10 cellular contexts compared by ENCODE assay signal in genomic region chr2:7057865-7058400, GRCh38.
DNase-seq lines count a peak whose midpoint lies in the region; ATAC-seq and TF ChIP-seq lines count a peak whose summit lies in the region.
"Had no signal": no experiment of that assay in that cellular context is flagged by ENCODE, and none has a peak within 500 bp of the region (broad histone marks: within the 10 kb centered on the region; RNA-seq: fewer than 3 reads in every experiment).

No MANE protein-coding gene starts in this region.

- TF ChIP-seq CTCF in OCI-LY3 (IDR thresholded peaks at IDR 0.05; ENCODE audit: low read depth, low read length) (no peak), mammary epithelial cell (conservative IDR thresholded peaks at IDR 0.05 in 1 of 2, IDR thresholded peaks at IDR 0.05 in 1 of 2; ENCODE audit: extremely low read depth in 1 of 2, insufficient read depth in 1 of 2, low read depth in 1 of 2, low read length in 2 of 2) (no peak), uterus (IDR thresholded peaks at IDR 0.05) (no peak), brain microvascular endothelial cell (IDR thresholded peaks at IDR 0.05; ENCODE audit: low read depth, low read length, missing control alignments) (no peak)

- TF ChIP-seq POLR2A in uterus (IDR thresholded peaks at IDR 0.05): no peak

- ATAC-seq in HG03354 (IDR thresholded peaks at IDR 0.05; ENCODE audit: poor library complexity, severe bottlenecking, unreplicated experiment): peak; percentile 84

- H3K4me3 ChIP-seq in OCI-LY3 (ENCODE audit: low read length) (peak overlapping the region; percentile 58), mammary epithelial cell (replicated peaks in 1 of 3; ENCODE audit: insufficient read depth in 1 of 3, low read depth in 2 of 3, low read length in 3 of 3) (no peak overlapping the region), uterus (no peak overlapping the region), brain microvascular endothelial cell (ENCODE audit: low read depth, low read length) (no peak overlapping the region)
- H3K4me3 ChIP-seq: ovary had no signal

- H3K4me2 ChIP-seq in OCI-LY3 (ENCODE audit: low read length): peak overlapping the region; percentile 84
- H3K4me2 ChIP-seq in mammary epithelial cell (ENCODE audit: insufficient read depth, low read depth, low read length): no peak overlapping the region

- peaks cover 34% of the 10 kb centered on the region for H3K4me1 Mint-ChIP-seq in activated naive CD4-positive, alpha-beta T cell treated with anti-CD3 and anti-CD28 coated beads, Interleukin-2, amount 10 ng/mL, durations not matched to agents 7 days and 5 days

- dilution Hi-C loops in mammary epithelial cell (cut with HindIII; ENCODE audit: low sequenced_read_pairs): no loop called here

- CTCF ChIA-PET in activated naive CD4-positive, alpha-beta T cell treated with anti-CD3 and anti-CD28 coated beads, Interleukin-2, amount 10 ng/mL, durations not matched to agents 7 days and 5 days (lab: Charles Lee): interaction anchor here (0.7 to 2.4 kb wide), 3 partner anchors 13 to 192 kb away, joined by 3 to 6 read pairs (median 3); partner anchors contain the start of gene CMPK2
- CTCF ChIA-PET in mammary epithelial cell (lab: Charles Lee; ENCODE audit: low non-redundant PET): no interaction called here

- DNase-seq in activated naive CD4-positive, alpha-beta T cell treated with anti-CD3 and anti-CD28 coated beads, Interleukin-2, amount 10 ng/mL, durations not matched to agents 7 days and 5 days: peak; percentile 34
- DNase-seq in activated naive CD4-positive, alpha-beta T cell (lab: John Stamatoyannopoulos, UW): no peak
- DNase-seq in mammary epithelial cell: no peak
- DNase-seq in uterus: no peak
- DNase-seq in brain microvascular endothelial cell: no peak
- no peak for DNase-seq in iPS-NIHi7 (ENCODE audit: extremely low spot score)
- DNase-seq: ovary had no signal

- peaks cover 31% of the 10 kb centered on the region for H3K36me3 Mint-ChIP-seq in activated naive CD4-positive, alpha-beta T cell treated with anti-CD3 and anti-CD28 coated beads, Interleukin-2, amount 10 ng/mL, durations not matched to agents 7 days and 5 days

- in situ Hi-C loops in mammary epithelial cell (cut with MboI; ENCODE audit: low sequenced_read_pairs in 2 of 2): no loop called here
- in situ Hi-C loops in brain microvascular endothelial cell (cut with HindIII; ENCODE audit: low pct_ligation_motif_present, low sequenced_read_pairs): no loop called here

- H4K20me1 ChIP-seq in OCI-LY3 (ENCODE audit: insufficient read depth, low read length): no peaks in the 10 kb centered on the region
- no peaks in the 10 kb centered on the region for H4K20me1 ChIP-seq in mammary epithelial cell (ENCODE audit: insufficient read depth, low read length)

- H3K79me2 ChIP-seq in OCI-LY3 (ENCODE audit: low read length): no peaks in the 10 kb centered on the region
- H3K79me2 ChIP-seq in mammary epithelial cell (ENCODE audit: insufficient read depth, low read length): no peaks in the 10 kb centered on the region

- H3K27ac ChIP-seq in OCI-LY3 (ENCODE audit: low read length) (peak overlapping the region; percentile 21; the same call in 1 of the 2 replicates), mammary epithelial cell (ENCODE audit: insufficient read depth, low read depth, low read length) (no peak overlapping the region), uterus (no peak overlapping the region), brain microvascular endothelial cell (no peak overlapping the region)
- H3K27ac ChIP-seq: ovary had no signal

- 58% methylated on average over 4 of the region's 4 CpGs for WGBS in mammary epithelial cell (ENCODE audit: low coverage, missing lambda C conversion rate)

- H3K27ac Mint-ChIP-seq in activated naive CD4-positive, alpha-beta T cell treated with anti-CD3 and anti-CD28 coated beads, Interleukin-2, amount 10 ng/mL, durations not matched to agents 7 days and 5 days: peak overlapping the region; percentile 77
- H3K27ac Mint-ChIP-seq: dendritic cell treated with granulocyte-macrophage colony-stimulating factor and Interleukin-4, amounts not matched to agents 40 ng/mL and 50 ng/mL, for 4 days had no signal

- no peak overlapping the region for H2AFZ ChIP-seq in OCI-LY3 (ENCODE audit: low read depth, low read length)
- H2AFZ ChIP-seq in mammary epithelial cell (ENCODE audit: low read depth, low read length): no peak overlapping the region

- no peaks in the 10 kb centered on the region for H3K27me3 Mint-ChIP-seq in activated naive CD4-positive, alpha-beta T cell treated with anti-CD3 and anti-CD28 coated beads, Interleukin-2, amount 10 ng/mL, durations not matched to agents 7 days and 5 days
- H3K27me3 Mint-ChIP-seq: dendritic cell treated with granulocyte-macrophage colony-stimulating factor and Interleukin-4, amounts not matched to agents 40 ng/mL and 50 ng/mL, for 4 days had no signal

- H3K36me3 ChIP-seq in OCI-LY3 (replicated peaks; ENCODE audit: low read depth, low read length) (no peaks in the 10 kb centered on the region), mammary epithelial cell (ENCODE audit: insufficient read depth, low read length) (no peaks in the 10 kb centered on the region), uterus (no peaks in the 10 kb centered on the region), brain microvascular endothelial cell (replicated peaks) (no peaks in the 10 kb centered on the region)
- H3K36me3 ChIP-seq: ovary had no signal

- no peak overlapping the region for H3K4me3 Mint-ChIP-seq in activated naive CD4-positive, alpha-beta T cell treated with anti-CD3 and anti-CD28 coated beads, Interleukin-2, amount 10 ng/mL, durations not matched to agents 7 days and 5 days
- H3K4me3 Mint-ChIP-seq: dendritic cell treated with granulocyte-macrophage colony-stimulating factor and Interleukin-4, amounts not matched to agents 40 ng/mL and 50 ng/mL, for 4 days had no signal

- H3K9ac ChIP-seq in OCI-LY3 (ENCODE audit: low read length) (no peak overlapping the region), mammary epithelial cell (ENCODE audit: insufficient read depth, low read length) (no peak overlapping the region)

- no TSS peak for BruUV-seq in mammary epithelial cell (replicated peaks; lab: Mats Ljungman, UMichigan)

- H3K4me1 ChIP-seq in OCI-LY3 (ENCODE audit: low read length) (peaks cover 19% of the 10 kb centered on the region), mammary epithelial cell (ENCODE audit: insufficient read depth, low read length) (no peaks in the 10 kb centered on the region), uterus (peaks cover 4 to 11% of the 10 kb centered on the region in 2 donors)

- H3K9me3 Mint-ChIP-seq in activated naive CD4-positive, alpha-beta T cell treated with anti-CD3 and anti-CD28 coated beads, Interleukin-2, amount 10 ng/mL, durations not matched to agents 7 days and 5 days: no peaks in the 10 kb centered on the region

- intact Hi-C loops in mammary epithelial cell (cut with micrococcal nuclease): no loop called here
- intact Hi-C loops in uterus (cut with DNase I; ENCODE audit: low total_unique reads): no loop called here

- peaks cover 72% of the 10 kb centered on the region for H3K27me3 ChIP-seq in OCI-LY3 (ENCODE audit: low read depth, low read length)
- H3K27me3 ChIP-seq in mammary epithelial cell (ENCODE audit: insufficient read depth, low read length): no peaks in the 10 kb centered on the region
- no peaks in the 10 kb centered on the region for H3K27me3 ChIP-seq in uterus
- H3K27me3 ChIP-seq in brain microvascular endothelial cell (replicated peaks): no peaks in the 10 kb centered on the region
- H3K27me3 ChIP-seq: ovary had no signal

- H3K9me3 ChIP-seq in OCI-LY3 (ENCODE audit: insufficient read depth, low read length): no peaks in the 10 kb centered on the region
- H3K9me3 ChIP-seq in mammary epithelial cell (replicated peaks; ENCODE audit: insufficient read depth, low read length): no peaks in the 10 kb centered on the region
- no peaks in the 10 kb centered on the region for H3K9me3 ChIP-seq in uterus
- H3K9me3 ChIP-seq: ovary had no signal
